Comparison of ENCODE assay signal across 18 cellular contexts in the genomic region with DNA sequence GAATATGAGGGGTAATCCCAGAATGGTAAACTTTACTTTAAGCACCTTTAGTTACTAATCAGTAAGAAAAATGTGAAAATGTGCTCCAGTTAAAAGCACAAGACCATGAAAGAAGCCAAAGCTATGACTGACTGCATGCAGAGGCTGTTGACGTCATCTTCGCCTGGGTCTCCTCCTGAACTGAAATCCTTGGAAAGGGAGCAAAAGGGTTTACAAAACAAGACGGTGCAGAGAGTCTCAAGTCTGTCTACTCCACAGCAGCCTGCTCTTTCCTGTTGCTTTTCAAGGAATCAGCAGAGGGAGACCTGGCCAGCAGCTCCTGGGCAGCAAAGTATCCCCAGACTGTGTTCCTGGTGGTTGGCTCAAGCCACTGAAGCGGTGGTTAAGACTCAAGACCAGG. TPM values are rescaled to one million over a fixed set of nuclear protein-coding genes. Genes with fewer than 3 reads are reported as not detected.
DNase-seq lines count a peak whose midpoint lies in the region; ATAC-seq, FAIRE-seq and TF ChIP-seq lines count a peak whose summit lies in the region.
"Had no signal": no experiment of that assay in that cellular context is flagged by ENCODE, and none has a peak within 500 bp of the region (broad histone marks: within the 10 kb centered on the region; RNA-seq: fewer than 3 reads in every experiment).

No MANE protein-coding gene starts in this region.

- H2BK120ac ChIP-seq in IMR-90 (ENCODE audit: low read depth, low read length) (no peak overlapping the region), mesenchymal stem cell (ENCODE audit: low read depth, low read length) (no peak overlapping the region)

- H2BK20ac ChIP-seq in IMR-90 (ENCODE audit: low read depth, low read length) = no peak overlapping the region

- H3K4me3 ChIP-seq in IMR-90 (ENCODE audit: insufficient read depth, low read depth, low read length) = no peak overlapping the region
- no peak overlapping the region for H3K4me3 ChIP-seq in K562
- H3K4me3 ChIP-seq in mesenchymal stem cell (ENCODE audit: insufficient read depth in 1 of 2, low read depth in 1 of 2, low read length in 2 of 2) = peak overlapping the region in 1 of 2 experiments; percentile 30
- H3K4me3 ChIP-seq in subcutaneous abdominal adipose tissue (ENCODE audit: low read depth in 1 of 5, low read length in 5 of 5) = peak overlapping the region in 2 of 5 donors; percentile 12 to 19

- no peak overlapping the region for H2BK5ac ChIP-seq in IMR-90 (ENCODE audit: low read depth, low read length, poor library complexity, severe bottlenecking)
- no peak overlapping the region for H2BK5ac ChIP-seq in mesenchymal stem cell (ENCODE audit: low read depth, low read length, poor library complexity, severe bottlenecking)

- in situ Hi-C loops in IMR-90 (cut with MboI; ENCODE audit: low sequenced_read_pairs) (no loop called here), K562 (cut with MboI) (no loop called here)

- H4K20me1 ChIP-seq in IMR-90 (ENCODE audit: insufficient read depth, low read length) (peaks cover 95% of the 10 kb centered on the region), K562 (replicated peaks; ENCODE audit: control insufficient read depth, insufficient read depth, low read length) (peaks cover 45% of the 10 kb centered on the region)

- no peak overlapping the region for H4K8ac ChIP-seq in IMR-90 (ENCODE audit: low read depth in 2 of 2, low read length in 2 of 2)
- no peak overlapping the region for H4K8ac ChIP-seq in mesenchymal stem cell (ENCODE audit: low read length)

- H3K79me1 ChIP-seq in IMR-90 (ENCODE audit: low read depth in 1 of 2, low read length in 2 of 2) (peaks cover 8 to 87% of the 10 kb centered on the region in 2 experiments), mesenchymal stem cell (replicated peaks; ENCODE audit: low read length, poor library complexity, severe bottlenecking) (peaks cover 12% of the 10 kb centered on the region)

- H3K4me1 ChIP-seq in IMR-90 (ENCODE audit: control insufficient read depth, insufficient read depth, low read length) = peaks cover 28% of the 10 kb centered on the region
- H3K4me1 ChIP-seq in K562 (replicated peaks in 1 of 2; ENCODE audit: control insufficient read depth in 2 of 2, insufficient read depth in 2 of 2, low read length in 2 of 2) = peaks cover 0 to 42% of the 10 kb centered on the region in 2 experiments; a peak in 3 of 5 replicates
- peaks cover 12% of the 10 kb centered on the region for H3K4me1 ChIP-seq in mesenchymal stem cell (ENCODE audit: control insufficient read depth, insufficient read depth, low read depth, low read length)
- H3K4me1 ChIP-seq in subcutaneous abdominal adipose tissue (ENCODE audit: control insufficient read depth in 5 of 5, insufficient read depth in 5 of 5, low read length in 5 of 5) = peaks cover 14 to 96% (median 70%) of the 10 kb centered on the region in 5 donors
- H3K4me1 ChIP-seq: BE2C had no signal

- H3K18ac ChIP-seq in IMR-90 (ENCODE audit: low read depth, low read length) = no peak overlapping the region
- no peak overlapping the region for H3K18ac ChIP-seq in mesenchymal stem cell (ENCODE audit: low read depth in 1 of 2, low read length in 2 of 2)

- H3K4ac ChIP-seq in IMR-90 (ENCODE audit: low read depth, low read length) (no peak overlapping the region), mesenchymal stem cell (ENCODE audit: low read depth in 1 of 2, low read length in 2 of 2) (no peak overlapping the region)

- peak overlapping the region; percentile 31; the same call in 1 of the 2 replicates for H3K23ac ChIP-seq in IMR-90 (ENCODE audit: low read depth, low read length)
- no peak overlapping the region for H3K23ac ChIP-seq in mesenchymal stem cell (ENCODE audit: low read length in 2 of 2)

- H2BK12ac ChIP-seq in mesenchymal stem cell (ENCODE audit: low read length in 2 of 2) = no peak overlapping the region

- H3K9me3 ChIP-seq in IMR-90 (ENCODE audit: control insufficient read depth, insufficient read depth, low read length) = no peaks in the 10 kb centered on the region
- no peaks in the 10 kb centered on the region for H3K9me3 ChIP-seq in K562 (replicated peaks; ENCODE audit: control insufficient read depth, insufficient read depth, low read depth, low read length)
- no peaks in the 10 kb centered on the region for H3K9me3 ChIP-seq in mesenchymal stem cell (ENCODE audit: control insufficient read depth, low read length)
- no peaks in the 10 kb centered on the region for H3K9me3 ChIP-seq in subcutaneous abdominal adipose tissue (ENCODE audit: control insufficient read depth in 5 of 5, low read length in 5 of 5)
- H3K9me3 ChIP-seq: BE2C had no signal

- POLR2A ChIA-PET in IMR-90 (lab: Charles Lee; ENCODE audit: unreplicated experiment) (interaction anchor here (0.6 to 1.0 kb wide), 2 partner anchors 20 to 57 kb away, joined by 3 to 4 read pairs; no protein-coding TSS in a partner anchor), K562 (lab: Yijun Ruan, JAX) (interaction anchor here (1.0 to 1.5 kb wide), 4 partner anchors 9 to 87 kb away, joined by 3 to 10 read pairs (median 4); no protein-coding TSS in a partner anchor)

- intact Hi-C loops in IMR-90 (cut with micrococcal nuclease) = no loop called here
- intact Hi-C loops in K562 (cut with micrococcal nuclease) = no loop called here

- H3K4me2 ChIP-seq in IMR-90 (ENCODE audit: low read depth, low read length) = no peak overlapping the region
- H3K4me2 ChIP-seq in K562 (ENCODE audit: insufficient read depth, low read length) = no peak overlapping the region; the same call in 1 of the 2 replicates
- H3K4me2 ChIP-seq in mesenchymal stem cell (ENCODE audit: low read length, poor library complexity, severe bottlenecking) = no peak overlapping the region

- H3K56ac ChIP-seq in IMR-90 (ENCODE audit: extremely low read depth, insufficient read depth, low read length) = no peak overlapping the region

- H3K27ac ChIP-seq in IMR-90 (ENCODE audit: insufficient read depth, low read length) (peak overlapping the region; percentile 30; the same call in 1 of the 2 replicates), K562 (ENCODE audit: extremely low read depth, low read depth, low read length) (peak overlapping the region; percentile 50; the same call in 1 of the 3 replicates), mesenchymal stem cell (ENCODE audit: low read length, poor library complexity, severe bottlenecking) (no peak overlapping the region), subcutaneous abdominal adipose tissue (ENCODE audit: low read depth, low read length) (peak overlapping the region; percentile 28)

- BruUV-seq in IMR-90 (replicated peaks; lab: Mats Ljungman, UMichigan) (no TSS peak), K562 (replicated peaks; lab: Mats Ljungman, UMichigan) (no TSS peak)

- WGBS in IMR-90 (ENCODE audit: extremely low coverage in 2 of 2, insufficient read length in 1 of 2), 2 experiments = 90% methylated on average over 3 of the region's 4 CpGs; no CpG with 5 or more reads in 1 of the 2 experiments
- 71% methylated on average over 4 of the region's 4 CpGs for WGBS in K562 (ENCODE audit: insufficient coverage, low coverage, missing lambda C conversion rate)
- WGBS in mesenchymal stem cell = 98% methylated on average over 4 of the region's 4 CpGs

- H3K79me2 ChIP-seq in K562 (ENCODE audit: control insufficient read depth, insufficient read depth, low read length) = peaks cover 97% of the 10 kb centered on the region

- TF ChIP-seq CTCF in IMR-90 (conservative IDR thresholded peaks at IDR 0.05; ENCODE audit: low read depth, low read length) (no peak), K562 (IDR thresholded peaks at IDR 0.05 in 2 of 3, conservative IDR thresholded peaks at IDR 0.05 in 1 of 3; ENCODE audit: insufficient read depth in 2 of 3, low read depth in 1 of 3, low read length in 3 of 3) (no peak), GM20000 (IDR thresholded peaks at IDR 0.05; ENCODE audit: extremely low read depth, missing control alignments) (no peak)

- no peak for TF ChIP-seq POLR2A in IMR-90 (IDR thresholded peaks at IDR 0.05; ENCODE audit: low read depth, low read length)
- no peak for TF ChIP-seq POLR2A in K562 (conservative IDR thresholded peaks at IDR 0.05)

- no peak for TF ChIP-seq EP300 in K562 (IDR thresholded peaks at IDR 0.05; ENCODE audit: low read length)

- H3K9me1 ChIP-seq in IMR-90 (ENCODE audit: insufficient read depth, low read length) (peaks cover 47% of the 10 kb centered on the region), K562 (ENCODE audit: control insufficient read depth, insufficient read depth, low read length) (peaks cover 4% of the 10 kb centered on the region)

- dilution Hi-C loops in IMR-90 (cut with HindIII; ENCODE audit: low sequenced_read_pairs, unreplicated experiment) = no loop called here

- FAIRE-seq in K562 (lab: Jason Lieb, UNC) = no peak
- FAIRE-seq: frontal cortex had no signal

- CTCF ChIA-PET in IMR-90 (lab: Yijun Ruan, JAX) (no interaction called here), K562 (lab: Yijun Ruan, JAX; ENCODE audit: low intra/inter-chr PET ratio) (no interaction called here)

- ATAC-seq in IMR-90 (ENCODE audit: low read depth) (no peak), K562 (peak; percentile 30; the same call in 2 of the 3 replicates), GM18870 (IDR thresholded peaks at IDR 0.05; ENCODE audit: unreplicated experiment) (no peak)
- ATAC-seq: T-helper 17 cell had no signal

- no peak overlapping the region for H2AK9ac ChIP-seq in IMR-90 (replicated peaks; ENCODE audit: low read depth, low read length, poor library complexity)

- H3K27me3 ChIP-seq in IMR-90 (ENCODE audit: control insufficient read depth, insufficient read depth, low read length) = no peaks in the 10 kb centered on the region
- no peaks in the 10 kb centered on the region for H3K27me3 ChIP-seq in K562 (ENCODE audit: control insufficient read depth in 2 of 2, insufficient read depth in 2 of 2, low read length in 2 of 2)
- no peaks in the 10 kb centered on the region for H3K27me3 ChIP-seq in mesenchymal stem cell (ENCODE audit: control insufficient read depth in 1 of 2, insufficient read depth in 1 of 2, low read length in 2 of 2)
- no peaks in the 10 kb centered on the region for H3K27me3 ChIP-seq in subcutaneous abdominal adipose tissue (ENCODE audit: control insufficient read depth in 5 of 5, insufficient read depth in 4 of 5, low read length in 5 of 5)
- H3K27me3 ChIP-seq: BE2C had no signal

- no peak overlapping the region for H3K9ac ChIP-seq in IMR-90 (ENCODE audit: low read depth, low read length)
- H3K9ac ChIP-seq in K562 (ENCODE audit: insufficient read depth in 1 of 2, low read depth in 2 of 2, low read length in 2 of 2) = 0 out of 4 replicates have a peak overlapping the region, but pooled peaks of 1 of the 2 experiments have one; percentile 12
- H3K9ac ChIP-seq in mesenchymal stem cell (ENCODE audit: low read length) = peak overlapping the region; percentile 76
- H3K9ac ChIP-seq in subcutaneous abdominal adipose tissue (ENCODE audit: low read length in 5 of 5) = peak overlapping the region in 3 of 5 donors; percentile 11 to 35 (median 31)

- no peak overlapping the region for H4K5ac ChIP-seq in IMR-90 (ENCODE audit: low read depth, low read length)

- H4K91ac ChIP-seq in IMR-90 (ENCODE audit: insufficient read depth, low read depth, low read length) (no peak overlapping the region), mesenchymal stem cell (ENCODE audit: low read length) (no peak overlapping the region)

- no peak for TF ChIP-seq RAD21 in IMR-90 (IDR thresholded peaks at IDR 0.05; ENCODE audit: low read length)
- TF ChIP-seq RAD21 in K562 (CRISPR knock-in tag; conservative IDR thresholded peaks at IDR 0.05 in 1 of 2, IDR thresholded peaks at IDR 0.05 in 1 of 2) = no peak

- H3K36me3 ChIP-seq in IMR-90 (ENCODE audit: control insufficient read depth, insufficient read depth, low read length) = peaks cover 2% of the 10 kb centered on the region; the same call in 1 of the 2 replicates
- H3K36me3 ChIP-seq in K562 (ENCODE audit: control insufficient read depth, insufficient read depth, low read length) = peaks cover 43% of the 10 kb centered on the region; the same call in 2 of the 3 replicates
- peaks cover 7 to 23% of the 10 kb centered on the region in 2 experiments for H3K36me3 ChIP-seq in mesenchymal stem cell (ENCODE audit: control insufficient read depth in 1 of 2, insufficient read depth in 2 of 2, low read depth in 1 of 2, low read length in 2 of 2)
- H3K36me3 ChIP-seq in subcutaneous abdominal adipose tissue (ENCODE audit: control insufficient read depth in 5 of 5, insufficient read depth in 5 of 5, low read length in 5 of 5) = peaks cover 0 to 18% (median 3%) of the 10 kb centered on the region in 5 donors
- H3K36me3 ChIP-seq: BE2C had no signal

- H2AFZ ChIP-seq in IMR-90 (replicated peaks; ENCODE audit: low read length, poor library complexity) = no peak overlapping the region
- no peak overlapping the region for H2AFZ ChIP-seq in K562 (ENCODE audit: low read depth, low read length)
- H2AFZ ChIP-seq in mesenchymal stem cell (ENCODE audit: low read depth, low read length) = no peak overlapping the region

- H3K14ac ChIP-seq in IMR-90 (replicated peaks; ENCODE audit: low read depth, low read length) = no peak overlapping the region
- no peak overlapping the region for H3K14ac ChIP-seq in mesenchymal stem cell (ENCODE audit: low read length in 2 of 2)

- H2BK15ac ChIP-seq in IMR-90 (ENCODE audit: low read depth, low read length) = no peak overlapping the region
- no peak overlapping the region for H2BK15ac ChIP-seq in mesenchymal stem cell (ENCODE audit: low read depth, poor library complexity, severe bottlenecking)

- peak; percentile 17 for DNase-seq in IMR-90
- DNase-seq in K562 (ENCODE audit: extremely low read depth in 1 of 4, low spot score in 3 of 4) = no peak
- DNase-seq in mesenchymal stem cell = no peak
- DNase-seq in GM20000 (ENCODE audit: low spot score) = no peak
- no peak for DNase-seq in NCI-H2081 treated with DMSO at 0.1 percent for 48 hours (lab: John Stamatoyannopoulos, UW)
- DNase-seq: activated CD4-positive, alpha-beta T cell treated with anti-CD3 and anti-CD28 coated beads for 4 hours; activated naive CD8-positive, alpha-beta T cell treated with anti-CD3 and anti-CD28 coated beads, Interleukin-2, amount 10 ng/mL, durations not matched to agents 7 days and 5 days; BE2C; central memory CD4-positive, alpha-beta T cell; effector memory CD4-positive, alpha-beta T cell; NCI-H1417 treated with DMSO at 0.1 percent for 48 hours; NCI-H226; SIG-M5; stimulated activated naive CD4-positive, alpha-beta T cell treated with Interleukin-2 at 50 U/mL for 16 hours; T-helper 17 cell had no signal

- H2AK5ac ChIP-seq in IMR-90 (ENCODE audit: low read depth, low read length) = no peak overlapping the region
- no peak overlapping the region for H2AK5ac ChIP-seq in mesenchymal stem cell (ENCODE audit: low read length, severe bottlenecking)

RNA-seq across cellular contexts. Expression of gene FKBP1A, which starts 10.2 kb away (rescaled TPM):
- total RNA-seq in IMR-90 (2012; rRNA removed) (91.9 and 120 TPM in 2 replicates), K562 (2014; rRNA removed) (48.8 and 78.3 TPM in 2 replicates), K562 (2014; rRNA removed; fragmentation: Illumina TruSeq; extraction: Trizol) (69.9 and 73.3 TPM in 2 replicates), K562 (2015; rRNA removed; fragmentation: Illumina TruSeq; extraction: Trizol) (86.0 and 89.6 TPM in 2 replicates), K562 (2021) (176 and 177 TPM in 2 replicates)
- polyA plus RNA-seq in IMR-90 (2012; rRNA removed) (513 and 528 TPM in 2 replicates), K562 (2011; rRNA removed) (368 and 488 TPM in 2 replicates), K562 (2014; fragmentation: Illumina TruSeq; extraction: Trizol) (451 and 502 TPM in 2 replicates), K562 (2014; fragmentation: Nextera tagmentation; extraction: Ambion mirVana) (10 to 100 TPM; 63.5 to 82.4 TPM), K562 (2014; rRNA removed) (193 and 223 TPM in 2 replicates)
- polyA plus RNA-seq in IMR-90 (2012; cell fraction: cytosol; rRNA removed) = 250 and 846 TPM in 2 replicates
- 45.1 and 159 TPM in 2 replicates for polyA plus RNA-seq in IMR-90 (2012; cell fraction: nucleus; rRNA removed; ENCODE audit: low replicate concordance)
- total RNA-seq in K562 (2011; cell fraction: chromatin; rRNA removed; ENCODE audit: low replicate concordance) = 49.2 and 57.2 TPM in 2 replicates
- total RNA-seq in K562 (2011; cell fraction: nucleolus; rRNA removed) = 36.9 and 40.8 TPM in 2 replicates
- total RNA-seq in K562 (2011; cell fraction: nucleoplasm; rRNA removed) = 62.6 and 96.7 TPM in 2 replicates
- 363 and 764 TPM in 2 replicates for polyA plus RNA-seq in K562 (2011; cell fraction: cytosol; rRNA removed)
- polyA plus RNA-seq in K562 (2011; cell fraction: nucleus; rRNA removed) = 155 and 276 TPM in 2 replicates
- polyA plus RNA-seq in K562 (2012) = 216 and 222 TPM in 2 replicates
- 152 and 189 TPM in 2 replicates for polyA minus RNA-seq in K562 (2011; rRNA and poly(A)+ RNA removed)
- polyA minus RNA-seq in K562 (2011; cell fraction: cytosol; rRNA and poly(A)+ RNA removed) = 74.7 and 81.8 TPM in 2 replicates
- 17.6 and 53.8 TPM in 2 replicates for polyA minus RNA-seq in K562 (2011; cell fraction: nucleus; rRNA and poly(A)+ RNA removed)
- 511 TPM for polyA plus RNA-seq in mesenchymal stem cell (2013, experiment 1 of 2)
- 515 TPM for polyA plus RNA-seq in mesenchymal stem cell (2013, experiment 2 of 2)

RNA-seq across cellular contexts. Expression of gene SDCBP2, which starts 53.7 kb away (rescaled TPM):
- 0.54 and 0.83 TPM in 2 replicates for total RNA-seq in IMR-90 (2012; rRNA removed)
- polyA plus RNA-seq in IMR-90 (2012; rRNA removed) = 1.3 TPM in 2 replicates
- polyA plus RNA-seq in IMR-90 (2012; cell fraction: cytosol; rRNA removed) = 1.5 and 1.6 TPM in 2 replicates
- 2.5 and 4.1 TPM in 2 replicates for polyA plus RNA-seq in IMR-90 (2012; cell fraction: nucleus; rRNA removed; ENCODE audit: low replicate concordance)
- 0.84 and 1.6 TPM in 2 replicates for total RNA-seq in K562 (2011; cell fraction: chromatin; rRNA removed; ENCODE audit: low replicate concordance)
- 1.6 and 1.7 TPM in 2 replicates for total RNA-seq in K562 (2011; cell fraction: nucleolus; rRNA removed)
- 1.4 and 1.8 TPM in 2 replicates for total RNA-seq in K562 (2011; cell fraction: nucleoplasm; rRNA removed)
- 0.27 and 1.6 TPM in 2 replicates for total RNA-seq in K562 (2014; rRNA removed)
- total RNA-seq in K562 (2014; rRNA removed; fragmentation: Illumina TruSeq; extraction: Trizol) = 0.77 and 0.80 TPM in 2 replicates
- total RNA-seq in K562 (2015; rRNA removed; fragmentation: Illumina TruSeq; extraction: Trizol) = 0.91 and 1.2 TPM in 2 replicates
- 1.0 and 1.2 TPM in 2 replicates for total RNA-seq in K562 (2021)
- polyA plus RNA-seq in K562 (2011; rRNA removed) = 0.71 and 2.1 TPM in 2 replicates
- polyA plus RNA-seq in K562 (2011; cell fraction: cytosol; rRNA removed) = 1.6 and 2.3 TPM in 2 replicates
- polyA plus RNA-seq in K562 (2011; cell fraction: nucleus; rRNA removed) = 2.9 and 5.0 TPM in 2 replicates
- 0.92 and 1.1 TPM in 2 replicates for polyA plus RNA-seq in K562 (2012)
- polyA plus RNA-seq in K562 (2014; fragmentation: Illumina TruSeq; extraction: Trizol) = 0.97 and 1.3 TPM in 2 replicates
- under 1 TPM; 0.06 to 0.07 TPM for polyA plus RNA-seq in K562 (2014; fragmentation: Nextera tagmentation; extraction: Ambion mirVana)
- 1.2 and 1.3 TPM in 2 replicates for polyA plus RNA-seq in K562 (2014; rRNA removed)
- 0.60 and 0.74 TPM in 2 replicates for polyA minus RNA-seq in K562 (2011; rRNA and poly(A)+ RNA removed)
- not detected in 2 replicates for polyA minus RNA-seq in K562 (2011; cell fraction: cytosol; rRNA and poly(A)+ RNA removed)
- polyA minus RNA-seq in K562 (2011; cell fraction: nucleus; rRNA and poly(A)+ RNA removed) = 0.54 and 0.56 TPM in 2 replicates
- 1.6 TPM for polyA plus RNA-seq in mesenchymal stem cell (2013, experiment 1 of 2)
- 1.8 TPM for polyA plus RNA-seq in mesenchymal stem cell (2013, experiment 2 of 2)
